ENCODE assay signal across 8 cellular contexts in genomic region chr6:37353761-37354525, GRCh38. TPM values are rescaled to one million over a fixed set of nuclear protein-coding genes. Genes with fewer than 3 reads are reported as not detected.
A peak's percentile ranks its signal among the peaks of the same experiment; 100 is the strongest.
DNase-seq lines count a peak whose midpoint lies in the region; ATAC-seq and TF ChIP-seq lines count a peak whose summit lies in the region.

Gene RNF8, plus strand, starts transcription at chr6:37353983. Its CDS starts 182 bp downstream, at chr6:37354165.

- peak within 1 kb of the TSS; percentile 84 to 95 for H3K27ac Mint-ChIP-seq in activated naive CD4-positive, alpha-beta T cell treated with anti-CD3 and anti-CD28 coated beads, Interleukin-2, amount 50 U/mL, for 72 hours

- H3K4me3 ChIP-seq in HFF-Myc (replicated peaks; ENCODE audit: low read depth, low read length) (peak within 1 kb of the TSS; percentile 88), NB4 (ENCODE audit: low read depth, low read length) (peak within 1 kb of the TSS; percentile 78)

- TF ChIP-seq POLR2A in NB4 (IDR thresholded peaks at IDR 0.05; ENCODE audit: extremely low read depth, insufficient read length): peak; percentile 70

- peak; percentile 62 for DNase-seq in GM04504 (ENCODE audit: low read depth)
- DNase-seq in HFF-Myc (ENCODE audit: extremely low read depth, low read depth): peak; percentile 17
- DNase-seq in NB4 (ENCODE audit: low read depth): peak; percentile 93
- DNase-seq in SKM-1 (lab: John Stamatoyannopoulos, UW; ENCODE audit: unreplicated experiment): peak; percentile 74
- peak; percentile 88 to 93 for DNase-seq in activated naive CD4-positive, alpha-beta T cell treated with anti-CD3 and anti-CD28 coated beads, Interleukin-2, amount 50 U/mL, for 72 hours (ENCODE audit: low spot score in 2 of 2)
- DNase-seq in glomerular visceral epithelial cell (ENCODE audit: extremely low spot score): peak; percentile 89
- peak; percentile 73 for DNase-seq in omental fat pad (ENCODE audit: low spot score)

- ATAC-seq in activated naive CD4-positive, alpha-beta T cell treated with anti-CD3 and anti-CD28 coated beads, Interleukin-2, amount 50 U/mL, for 72 hours: peak; percentile 97 to 99
- peak; percentile 95 for ATAC-seq in omental fat pad (ENCODE audit: low FRiP score)

- no peak within 1 kb of the TSS for H3K27ac ChIP-seq in temporal lobe (ENCODE audit: low read depth, low read length)

- no peaks in the 10 kb centered on the region for H3K9me3 Mint-ChIP-seq in activated naive CD4-positive, alpha-beta T cell treated with anti-CD3 and anti-CD28 coated beads, Interleukin-2, amount 50 U/mL, for 72 hours

- peaks cover 10 to 19% of the 10 kb centered on the region in 2 donors for H3K36me3 Mint-ChIP-seq in activated naive CD4-positive, alpha-beta T cell treated with anti-CD3 and anti-CD28 coated beads, Interleukin-2, amount 50 U/mL, for 72 hours

- no peak for TF ChIP-seq CTCF in HFF-Myc (IDR thresholded peaks at IDR 0.05; ENCODE audit: low read depth, low read length, missing control alignments)
- no peak for TF ChIP-seq CTCF in NB4 (IDR thresholded peaks at IDR 0.05; ENCODE audit: low read depth, low read length)
- no peak for TF ChIP-seq CTCF in omental fat pad (IDR thresholded peaks at IDR 0.05)

RNA-seq across cellular contexts. Expression of gene RNF8, which starts in this region (rescaled TPM):
- total RNA-seq in activated naive CD4-positive, alpha-beta T cell treated with anti-CD3 and anti-CD28 coated beads, Interleukin-2, amount 50 U/mL, for 72 hours: 10 to 100 TPM; 18.1 to 28.0 TPM
- total RNA-seq in omental fat pad (10 to 100 TPM in 3 of 4 donors, 1 to 10 TPM in 1; 9.3 to 17.0 (median 11.8) TPM), temporal lobe (24.3 TPM)

Comparison
In these comparisons a context has a peak if more than half of its experiments do, and no peak if none do; other contexts are left out.
1. DNase-seq: peak in every context shown above with its lines; median percentile 93 in NB4; 90 in activated naive CD4-positive, alpha-beta T cell treated with anti-CD3 and anti-CD28 coated beads, Interleukin-2, amount 50 U/mL, for 72 hours; 89 in glomerular visceral epithelial cell; 74 in SKM-1; 73 in omental fat pad; 62 in GM04504; 17 in HFF-Myc.